Comparison of ENCODE assay signal across 8 cellular contexts in the genomic region with DNA sequence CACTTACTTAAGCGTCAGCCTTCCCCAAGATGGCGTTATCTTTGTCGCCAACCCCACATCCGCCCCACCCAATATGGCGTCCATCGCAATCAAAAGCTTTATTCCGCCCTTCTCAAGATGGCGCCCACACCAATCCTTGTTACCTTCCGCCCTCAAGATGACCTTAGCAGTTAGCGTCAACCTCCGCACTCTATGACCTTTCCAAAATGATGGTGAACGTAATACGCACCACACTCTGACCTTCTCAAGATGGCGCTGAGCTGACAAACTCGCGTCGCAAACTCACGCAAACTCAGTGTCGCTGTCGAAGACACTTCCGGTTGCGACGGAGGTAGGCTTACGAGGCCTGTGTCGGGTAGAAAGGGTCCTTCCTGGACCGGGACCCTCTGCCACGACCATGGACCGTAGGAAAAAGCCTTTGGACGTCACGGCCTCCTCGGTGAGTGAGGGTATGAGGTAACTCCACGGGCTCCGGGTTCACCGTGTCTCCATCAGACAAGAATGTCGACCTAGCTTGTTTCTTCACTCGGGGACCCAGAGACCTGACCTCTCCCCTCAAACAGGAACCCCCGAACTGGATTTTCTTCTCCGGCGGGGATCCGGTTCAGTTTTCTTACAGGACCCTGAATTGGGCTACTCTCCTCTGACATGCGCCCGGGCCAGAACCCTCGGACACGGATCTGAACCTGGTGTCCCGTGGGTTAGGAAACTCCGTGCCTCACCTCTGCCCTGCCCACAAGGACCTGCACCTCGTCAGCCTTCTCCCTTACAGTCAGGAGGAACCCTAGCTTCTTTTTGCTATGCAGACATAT. TPM values are rescaled to one million over a fixed set of nuclear protein-coding genes. Genes with fewer than 3 reads are reported as not detected.
DNase-seq lines count a peak whose midpoint lies in the region; ATAC-seq lines count a peak whose summit lies in the region.

A gene (plus strand): TSS at position 323 of the 812 bp plus-strand sequence. CDS start 75 bp downstream, at position 398.

- H3K4me1 ChIP-seq in NT2/D1 (ENCODE audit: insufficient read depth, insufficient read length) (no peaks in the 10 kb centered on the region), endocrine pancreas (ENCODE audit: control insufficient read depth, insufficient read depth, low read length) (peaks cover 14% of the 10 kb centered on the region), mesendoderm (ENCODE audit: control insufficient read depth, low read depth, low read length) (no peaks in the 10 kb centered on the region)

- no peak within 1 kb of the TSS for H3K23ac ChIP-seq in mesendoderm (ENCODE audit: low read length)

- no peaks in the 10 kb centered on the region for H3K27me3 Mint-ChIP-seq in activated CD8-positive, alpha-beta memory T cell treated with anti-CD3 and anti-CD28 coated beads, Interleukin-2, amount 10 ng/mL, durations not matched to agents 7 days and 5 days

- peak within 1 kb of the TSS; percentile 97 for H3K9ac ChIP-seq in NT2/D1 (ENCODE audit: insufficient read length, low read depth)
- H3K9ac ChIP-seq in endocrine pancreas (ENCODE audit: control insufficient read depth, insufficient read depth, low read length): peak within 1 kb of the TSS; percentile 78
- H3K9ac ChIP-seq in mesendoderm (ENCODE audit: low read length): peak within 1 kb of the TSS; percentile 90

- no peak within 1 kb of the TSS for H2BK15ac ChIP-seq in mesendoderm (replicated peaks; ENCODE audit: low read depth)

- H3K27me3 ChIP-seq in NT2/D1 (ENCODE audit: insufficient read depth, insufficient read length) (no peaks in the 10 kb centered on the region), endocrine pancreas (ENCODE audit: control insufficient read depth, insufficient read depth, low read length) (no peaks in the 10 kb centered on the region), mesendoderm (ENCODE audit: insufficient read depth, low read length, poor library complexity) (no peaks in the 10 kb centered on the region)

- H4K5ac ChIP-seq in mesendoderm (ENCODE audit: low read length): no peak within 1 kb of the TSS

- H3K79me2 ChIP-seq in mesendoderm (ENCODE audit: control insufficient read depth, insufficient read depth, low read length): peaks cover 7% of the 10 kb centered on the region

- peak within 1 kb of the TSS; percentile 42 for H3K4ac ChIP-seq in mesendoderm (ENCODE audit: low read depth, low read length)

- H3K27ac Mint-ChIP-seq in activated CD8-positive, alpha-beta memory T cell treated with anti-CD3 and anti-CD28 coated beads, Interleukin-2, amount 10 ng/mL, durations not matched to agents 7 days and 5 days: peak within 1 kb of the TSS; percentile 99

- no peak within 1 kb of the TSS for H2BK120ac ChIP-seq in mesendoderm (ENCODE audit: low read depth, low read length)

- peak within 1 kb of the TSS; percentile 98 for H3K56ac ChIP-seq in mesendoderm (ENCODE audit: low read length)

- H3K4me1 Mint-ChIP-seq in activated CD8-positive, alpha-beta memory T cell treated with anti-CD3 and anti-CD28 coated beads, Interleukin-2, amount 10 ng/mL, durations not matched to agents 7 days and 5 days: peaks cover 41% of the 10 kb centered on the region

- H3K27ac ChIP-seq in mesendoderm (ENCODE audit: low read depth, low read length): no peak within 1 kb of the TSS

- H4K8ac ChIP-seq in mesendoderm (ENCODE audit: low read depth, low read length): no peak within 1 kb of the TSS

- WGBS in mesendoderm (ENCODE audit: extremely low coverage, insufficient coverage, low lambda C conversion rate): no CpG with 5 or more reads among the region's 47 CpGs

- H3K4me3 ChIP-seq in NT2/D1 (ENCODE audit: insufficient read length, low read depth) (peak within 1 kb of the TSS; percentile 98), endocrine pancreas (ENCODE audit: control insufficient read depth, insufficient read depth, low read length) (peak within 1 kb of the TSS; percentile 72), mesendoderm (ENCODE audit: low read length) (peak within 1 kb of the TSS; percentile 90)

- H3K36me3 ChIP-seq in NT2/D1 (ENCODE audit: insufficient read depth, insufficient read length, low read length) (peaks cover 28% of the 10 kb centered on the region), endocrine pancreas (ENCODE audit: control insufficient read depth, insufficient read depth, low read length) (no peaks in the 10 kb centered on the region), mesendoderm (ENCODE audit: control insufficient read depth, insufficient read depth, low read length) (peaks cover 2% of the 10 kb centered on the region)

- ATAC-seq in GM21381 (IDR thresholded peaks at IDR 0.05; ENCODE audit: unreplicated experiment): peak; percentile 98
- peak; percentile 97 for ATAC-seq in activated CD8-positive, alpha-beta memory T cell treated with anti-CD3 and anti-CD28 coated beads, Interleukin-2, amount 10 ng/mL, durations not matched to agents 7 days and 5 days

- H2BK5ac ChIP-seq in mesendoderm (ENCODE audit: low read length): no peak within 1 kb of the TSS

- H3K9me3 ChIP-seq in NT2/D1 (ENCODE audit: insufficient read depth, low read length) (no peaks in the 10 kb centered on the region), endocrine pancreas (ENCODE audit: control insufficient read depth, low read length) (no peaks in the 10 kb centered on the region)

- H3K18ac ChIP-seq in mesendoderm (ENCODE audit: low read length): no peak within 1 kb of the TSS

- no peak within 1 kb of the TSS for H2AK5ac ChIP-seq in mesendoderm (ENCODE audit: low read length)

- peak; percentile 89 for DNase-seq in COR-L47 (lab: John Stamatoyannopoulos, UW)
- DNase-seq in HUDEP-2 (lab: John Stamatoyannopoulos, UW; ENCODE audit: unreplicated experiment in 76 of 76): peak; percentile 22 to 98 (median 92)
- peak; percentile 99 for DNase-seq in NT2/D1 (ENCODE audit: low read depth, low spot score)
- DNase-seq in activated CD8-positive, alpha-beta memory T cell treated with anti-CD3 and anti-CD28 coated beads, Interleukin-2, amount 10 ng/mL, durations not matched to agents 7 days and 5 days: peak; percentile 97
- peak; percentile 100 for DNase-seq in mesendoderm
- peak; percentile 90 for DNase-seq in stimulated activated CD8-positive, alpha-beta memory T cell treated with anti-CD3 and anti-CD28 coated beads, Interleukin-15, amount 100 ng/mL, for 1 hour (ENCODE audit: low read depth)

- H3K79me1 ChIP-seq in mesendoderm (ENCODE audit: low read length): peaks cover 4% of the 10 kb centered on the region

- peak within 1 kb of the TSS; percentile 72 for H3K4me2 ChIP-seq in mesendoderm (ENCODE audit: low read length)

- peak within 1 kb of the TSS; percentile 100 for H3K4me3 Mint-ChIP-seq in activated CD8-positive, alpha-beta memory T cell treated with anti-CD3 and anti-CD28 coated beads, Interleukin-2, amount 10 ng/mL, durations not matched to agents 7 days and 5 days

- no peaks in the 10 kb centered on the region for H3K9me3 Mint-ChIP-seq in activated CD8-positive, alpha-beta memory T cell treated with anti-CD3 and anti-CD28 coated beads, Interleukin-2, amount 10 ng/mL, durations not matched to agents 7 days and 5 days (ENCODE audit: low read depth)

- H3K36me3 Mint-ChIP-seq in activated CD8-positive, alpha-beta memory T cell treated with anti-CD3 and anti-CD28 coated beads, Interleukin-2, amount 10 ng/mL, durations not matched to agents 7 days and 5 days: peaks cover 24% of the 10 kb centered on the region

- CTCF ChIA-PET in activated CD8-positive, alpha-beta memory T cell treated with anti-CD3 and anti-CD28 coated beads, Interleukin-2, amount 10 ng/mL, durations not matched to agents 7 days and 5 days (lab: Charles Lee): interaction anchor here (0.6 to 2.4 kb wide), 14 partner anchors 9 to 680 kb away, joined by 3 to 9 read pairs (median 4); a partner anchor contains a TSS

RNA-seq across cellular contexts. Expression of the gene that starts here (rescaled TPM):
- 10 to 100 TPM; 18.7 to 21.2 TPM for total RNA-seq in activated CD8-positive, alpha-beta memory T cell treated with anti-CD3 and anti-CD28 coated beads, Interleukin-2, amount 10 ng/mL, durations not matched to agents 7 days and 5 days
- 12.3 TPM for polyA plus RNA-seq in mesendoderm (2013, experiment 1 of 2)
- polyA plus RNA-seq in mesendoderm (2013, experiment 2 of 2): 11.5 TPM
